Comparison of ENCODE assay signal across 8 cellular contexts in the genomic region with DNA sequence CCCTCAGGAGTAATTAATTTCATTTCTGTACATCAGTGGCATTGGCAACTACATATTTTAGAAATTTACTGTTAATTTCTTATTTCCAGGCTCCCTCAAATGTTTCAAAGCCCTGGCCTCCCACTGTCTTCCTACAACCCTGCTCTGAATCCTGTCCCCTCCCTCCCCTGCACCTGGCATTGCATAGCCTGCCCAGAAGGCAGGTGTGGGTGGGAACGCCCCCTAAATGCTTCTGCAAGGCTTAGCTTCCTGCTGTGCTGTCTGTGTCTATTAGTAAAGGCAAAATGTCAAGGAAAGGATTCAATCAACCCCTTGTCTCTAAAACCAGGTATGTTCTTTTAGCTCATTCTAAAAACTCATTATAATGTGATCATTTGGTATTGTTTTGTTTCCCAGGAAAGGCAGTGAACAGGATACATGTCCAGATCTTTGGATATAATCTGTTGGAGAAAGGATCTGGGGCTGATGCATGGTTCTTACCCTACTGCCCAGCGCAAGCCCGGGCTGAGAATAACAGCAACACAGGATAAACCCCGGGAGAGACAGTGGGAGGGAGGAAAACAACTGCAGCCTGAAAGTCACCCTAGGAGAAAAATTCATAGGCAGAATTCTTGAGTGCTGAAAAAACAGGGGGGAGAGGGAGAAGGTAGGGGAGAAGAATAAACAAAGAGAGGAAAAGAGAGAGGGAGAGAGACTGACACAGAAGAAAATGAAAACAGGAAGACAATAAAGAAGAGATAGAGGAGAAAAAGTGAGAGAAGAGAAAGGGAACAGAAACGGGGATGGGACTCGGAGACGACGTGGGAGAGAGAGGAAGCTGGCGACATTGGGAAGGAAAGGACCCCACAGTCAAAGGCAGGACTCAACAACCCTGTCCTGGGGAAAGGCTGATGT. TPM values are rescaled to one million over a fixed set of nuclear protein-coding genes. Genes with fewer than 3 reads are reported as not detected.
DNase-seq lines count a peak whose midpoint lies in the region; ATAC-seq and TF ChIP-seq lines count a peak whose summit lies in the region.

No MANE protein-coding gene starts in this region.

- peak overlapping the region; percentile 78 for H3K4me3 ChIP-seq in colonic mucosa

- DNase-seq in NCI-H2107 treated with DMSO at 0.1 percent for 48 hours (lab: John Stamatoyannopoulos, UW; ENCODE audit: unreplicated experiment) (peak; percentile 62), NCI-H2107 (lab: John Stamatoyannopoulos, UW) (no peak), NCI-H345 (lab: John Stamatoyannopoulos, UW) (peak; percentile 80), colonic mucosa (peak; percentile 58), naive B cell (no peak), NOMO-1 treated with DMSO at 0.1 percent for 48 hours (lab: John Stamatoyannopoulos, UW; ENCODE audit: unreplicated experiment) (no peak)
- DNase-seq in stimulated activated CD4-positive, alpha-beta T cell treated with anti-CD3 and anti-CD28 coated beads, Interleukin-4, amount 100 ng/mL, for 24 hours = no peak

- H3K4me1 ChIP-seq in colonic mucosa = peaks cover 7% of the 10 kb centered on the region

- no peaks in the 10 kb centered on the region for H3K36me3 ChIP-seq in colonic mucosa

- H3K4me3 Mint-ChIP-seq in naive B cell = peak overlapping the region; percentile 79 to 91 (median 88)

- H3K27me3 Mint-ChIP-seq in naive B cell = peaks cover 49 to 69% (median 65%) of the 10 kb centered on the region in 3 donors

- H3K27ac Mint-ChIP-seq in naive B cell = peak overlapping the region in 3 of 6 donors; percentile 1 to 66 (median 4)

- H3K4me1 Mint-ChIP-seq in naive B cell = peaks cover 12 to 14% (median 13%) of the 10 kb centered on the region in 3 donors

- H3K9me3 ChIP-seq in colonic mucosa = no peaks in the 10 kb centered on the region

- H3K9me3 Mint-ChIP-seq in naive B cell = peaks cover 0 to 14% (median 7%) of the 10 kb centered on the region in 7 donors

- H3K27me3 ChIP-seq in colonic mucosa = no peaks in the 10 kb centered on the region

- ATAC-seq in naive B cell (ENCODE audit: low read depth in 2 of 2) = no peak
- no peak for ATAC-seq in HG03354 (IDR thresholded peaks at IDR 0.05; ENCODE audit: poor library complexity, severe bottlenecking, unreplicated experiment)

- H3K27ac ChIP-seq in colonic mucosa = no peak overlapping the region

- no peaks in the 10 kb centered on the region for H3K36me3 Mint-ChIP-seq in naive B cell

- no peak for TF ChIP-seq CTCF in colonic mucosa (IDR thresholded peaks at IDR 0.05)

- peak overlapping the region; percentile 12 to 74 for H3K9ac ChIP-seq in colonic mucosa (ENCODE audit: low read depth in 2 of 2, low read length in 2 of 2)

- intact Hi-C loops in colonic mucosa (cut with DNase I) = no loop called here

RNA-seq across cellular contexts. Expression of gene ZNF488, which starts 0.6 kb away (rescaled TPM):
- total RNA-seq in colonic mucosa = 1 to 10 TPM; 1.3 to 4.1 TPM
- not detected for polyA plus RNA-seq in naive B cell (ENCODE audit: low read depth in 6 of 6)

RNA-seq across cellular contexts. Expression of gene RBP3, which starts 35.3 kb away (rescaled TPM):
- not detected for total RNA-seq in colonic mucosa
- not detected for polyA plus RNA-seq in naive B cell (ENCODE audit: low read depth in 6 of 6)

Comparison
In these comparisons a context has a peak if more than half of its experiments do, and no peak if none do; other contexts are left out.
1. DNase-seq: peak in NCI-H2107 treated with DMSO at 0.1 percent for 48 hours (single experiment), NCI-H345 (single experiment) and colonic mucosa (single experiment); none in NCI-H2107 (single experiment), naive B cell (single experiment), NOMO-1 treated with DMSO at 0.1 percent for 48 hours (single experiment) and stimulated activated CD4-positive, alpha-beta T cell treated with anti-CD3 and anti-CD28 coated beads, Interleukin-4, amount 100 ng/mL, for 24 hours (single experiment).